8 cellular contexts compared by ENCODE assay signal in genomic region chr10:27783660-27784059, GRCh38. TPM values are rescaled to one million over a fixed set of nuclear protein-coding genes. Genes with fewer than 3 reads are reported as not detected.
DNase-seq lines count a peak whose midpoint lies in the region; ATAC-seq and TF ChIP-seq lines count a peak whose summit lies in the region.

No MANE protein-coding gene starts in this region.

- no peaks in the 10 kb centered on the region for H3K4me1 Mint-ChIP-seq in activated CD8-positive, alpha-beta T cell treated with anti-CD3 and anti-CD28 coated beads for 36 hours (ENCODE audit: low read depth)
- H3K4me1 Mint-ChIP-seq in type B pancreatic cell (ENCODE audit: unreplicated experiment), result no peaks in the 10 kb centered on the region

- CTCF ChIA-PET in activated CD8-positive, alpha-beta T cell treated with anti-CD3 and anti-CD28 coated beads for 36 hours (lab: Charles Lee), result interaction anchor here (0.6 to 1.6 kb wide), 13 partner anchors 12 to 610 kb away, joined by 3 to 18 read pairs (median 3); partner anchors contain the start of gene MPP7

- no peak overlapping the region for H3K27ac Mint-ChIP-seq in activated CD8-positive, alpha-beta T cell treated with anti-CD3 and anti-CD28 coated beads for 36 hours
- H3K27ac Mint-ChIP-seq in type B pancreatic cell, result no peak overlapping the region

- peaks cover 16% of the 10 kb centered on the region for H3K27me3 Mint-ChIP-seq in activated CD8-positive, alpha-beta T cell treated with anti-CD3 and anti-CD28 coated beads for 36 hours
- H3K27me3 Mint-ChIP-seq in type B pancreatic cell, result peaks cover 12% of the 10 kb centered on the region

- POLR2A ChIA-PET in activated CD8-positive, alpha-beta T cell treated with anti-CD3 and anti-CD28 coated beads for 36 hours (lab: Charles Lee), result no interaction called here

- ATAC-seq in activated CD8-positive, alpha-beta T cell treated with anti-CD3 and anti-CD28 coated beads for 36 hours, result peak; percentile 95
- ATAC-seq in GM21737 (IDR thresholded peaks at IDR 0.05; ENCODE audit: unreplicated experiment), result no peak

- DNase-seq in EL (peak; percentile 86), HS-5 (ENCODE audit: low read depth) (peak; percentile 34), hepatic stellate cell (ENCODE audit: low spot score) (peak; percentile 1), type B pancreatic cell (ENCODE audit: extremely low spot score, unreplicated experiment) (no peak), NCI-H1694 treated with DMSO at 0.1 percent for 48 hours (lab: John Stamatoyannopoulos, UW) (no peak), NCI-H446 treated with DMSO at 0.1 percent for 48 hours (lab: John Stamatoyannopoulos, UW) (no peak)
- DNase-seq in activated CD8-positive, alpha-beta T cell treated with anti-CD3 and anti-CD28 coated beads for 36 hours, result peak; percentile 71

- intact Hi-C loops in activated CD8-positive, alpha-beta T cell treated with anti-CD3 and anti-CD28 coated beads for 36 hours (cut with micrococcal nuclease), result loop anchor here (10.0 kb wide), 1 partner anchor 461 kb away; no protein-coding TSS in a partner anchor

- no peaks in the 10 kb centered on the region for H3K36me3 Mint-ChIP-seq in activated CD8-positive, alpha-beta T cell treated with anti-CD3 and anti-CD28 coated beads for 36 hours (ENCODE audit: low read depth)
- H3K36me3 Mint-ChIP-seq in type B pancreatic cell, result no peaks in the 10 kb centered on the region

- H3K4me3 Mint-ChIP-seq in activated CD8-positive, alpha-beta T cell treated with anti-CD3 and anti-CD28 coated beads for 36 hours, result no peak overlapping the region
- no peak overlapping the region for H3K4me3 Mint-ChIP-seq in type B pancreatic cell

- peak; percentile 46 for TF ChIP-seq CTCF in activated CD8-positive, alpha-beta T cell treated with anti-CD3 and anti-CD28 coated beads for 36 hours (IDR thresholded peaks at IDR 0.05)
- TF ChIP-seq CTCF in type B pancreatic cell (conservative IDR thresholded peaks at IDR 0.05), result peak; percentile 53

- peaks cover 4% of the 10 kb centered on the region for H3K9me3 Mint-ChIP-seq in activated CD8-positive, alpha-beta T cell treated with anti-CD3 and anti-CD28 coated beads for 36 hours
- no peaks in the 10 kb centered on the region for H3K9me3 Mint-ChIP-seq in type B pancreatic cell

RNA-seq across cellular contexts. Expression of gene MKX, which starts 38.0 kb away (rescaled TPM):
- 1 to 10 TPM in 1 of 2 experiments, under 1 TPM in 1; 0.81 to 1.1 TPM for total RNA-seq in activated CD8-positive, alpha-beta T cell treated with anti-CD3 and anti-CD28 coated beads for 36 hours
- 0.29 and 0.36 TPM in 2 replicates for total RNA-seq in type B pancreatic cell (ENCODE audit: low replicate concordance)

Comparison
In these comparisons a context has a peak if more than half of its experiments do, and no peak if none do; other contexts are left out.
1. DNase-seq: peak in EL (single experiment), HS-5 (single experiment), activated CD8-positive, alpha-beta T cell treated with anti-CD3 and anti-CD28 coated beads for 36 hours (single experiment) and hepatic stellate cell (single experiment); none in type B pancreatic cell (single experiment), NCI-H1694 treated with DMSO at 0.1 percent for 48 hours (single experiment) and NCI-H446 treated with DMSO at 0.1 percent for 48 hours (single experiment).